ENCODE assay signal across 18 cellular contexts in the genomic region with DNA sequence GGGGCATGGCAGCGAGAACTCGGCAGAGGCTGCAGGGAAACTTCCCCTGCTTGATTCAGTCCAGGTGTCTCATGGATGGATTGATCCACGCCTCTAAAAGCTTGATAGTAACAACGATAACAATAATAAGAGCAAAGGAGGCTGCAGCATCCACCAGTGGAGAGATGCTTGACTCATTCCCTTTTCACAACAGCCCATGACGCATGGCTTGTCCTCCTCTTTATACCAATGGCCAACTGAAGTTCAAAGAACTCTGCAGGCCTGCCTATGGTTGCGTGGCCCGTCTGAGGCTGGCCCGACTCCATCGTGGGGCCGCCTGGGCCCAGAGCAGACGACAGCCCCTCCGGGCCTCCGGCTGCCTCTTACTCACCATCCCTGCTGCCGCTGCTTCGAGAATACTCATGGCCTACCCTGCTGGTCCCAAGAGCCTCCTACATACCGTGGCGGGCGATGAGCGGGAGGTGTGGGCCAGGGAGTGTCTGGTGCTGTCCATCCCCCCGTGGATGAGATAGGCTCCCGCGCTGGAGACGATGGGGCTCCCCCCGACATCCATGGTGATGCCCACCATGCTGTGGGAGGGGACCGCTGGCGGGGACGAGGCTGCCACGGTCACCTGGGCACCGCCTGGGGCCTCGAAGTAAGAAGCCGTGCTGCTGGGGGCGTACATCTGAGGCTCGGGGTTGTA.
DNase-seq lines count a peak whose midpoint lies in the region; ATAC-seq and TF ChIP-seq lines count a peak whose summit lies in the region.
"Had no signal": no experiment of that assay in that cellular context is flagged by ENCODE, and none has a peak within 500 bp of the region (broad histone marks: within the 10 kb centered on the region; RNA-seq: fewer than 3 reads in every experiment).

No MANE protein-coding gene starts in this region.

- CTCF ChIA-PET in activated CD4-positive, alpha-beta memory T cell treated with anti-CD3 and anti-CD28 coated beads for 36 hours (lab: Charles Lee), result interaction anchor here (1.2 to 3.8 kb wide), 2 partner anchors 86 kb away, joined by 3 to 19 read pairs; no protein-coding TSS in a partner anchor

- peak overlapping the region; percentile 77 for H3K27ac Mint-ChIP-seq in activated CD4-positive, alpha-beta memory T cell treated with anti-CD3 and anti-CD28 coated beads for 36 hours
- H3K27ac Mint-ChIP-seq: naive B cell had no signal

- WGBS in testis, 2 donors, result 96% methylated on average over 29 to 33 of the region's 33 CpGs

- peaks cover 18% of the 10 kb centered on the region for H3K4me1 Mint-ChIP-seq in activated CD4-positive, alpha-beta memory T cell treated with anti-CD3 and anti-CD28 coated beads for 36 hours (ENCODE audit: low read depth)

- no peaks in the 10 kb centered on the region for H3K9me3 ChIP-seq in testis
- H3K9me3 ChIP-seq: ascending aorta, Caco-2, left lung had no signal

- DNase-seq in left ventricle myocardium superior (peak; percentile 26), Right ventricle myocardium superior (no peak), germinal center (ENCODE audit: low spot score) (peak; percentile 42), testis (peak; percentile 1), AML-193 (lab: John Stamatoyannopoulos, UW) (no peak), SW480 (ENCODE audit: low spot score) (no peak), SHP77 (lab: John Stamatoyannopoulos, UW) (no peak)
- no peak for DNase-seq in activated CD4-positive, alpha-beta memory T cell treated with anti-CD3 and anti-CD28 coated beads for 36 hours
- DNase-seq: Caco-2, hypothalamus, naive B cell, NCI-H1694 treated with DMSO at 0.1 percent for 48 hours, NCI-H69, SW 1271 had no signal

- intact Hi-C loops in left ventricle myocardium superior (cut with micrococcal nuclease), result no loop called here
- intact Hi-C loops in Right ventricle myocardium superior (cut with DNase I), result loop anchor here (10.0 kb wide), 1 partner anchor 245 kb away; no protein-coding TSS in a partner anchor
- intact Hi-C loops in activated CD4-positive, alpha-beta memory T cell treated with anti-CD3 and anti-CD28 coated beads for 36 hours (cut with micrococcal nuclease), result no loop called here
- intact Hi-C loops in testis (cut with DNase I; ENCODE audit: low total_unique reads), result no loop called here

- ATAC-seq in left ventricle myocardium superior (no peak), Right ventricle myocardium superior (ENCODE audit: poor library complexity) (no peak)
- ATAC-seq: left lung, Panc1 had no signal

- POLR2A ChIA-PET in activated CD4-positive, alpha-beta memory T cell treated with anti-CD3 and anti-CD28 coated beads for 36 hours (lab: Charles Lee), result no interaction called here

- H3K36me3 Mint-ChIP-seq in activated CD4-positive, alpha-beta memory T cell treated with anti-CD3 and anti-CD28 coated beads for 36 hours, result no peaks in the 10 kb centered on the region
- H3K36me3 Mint-ChIP-seq: naive B cell had no signal

- no peak for TF ChIP-seq POLR2A in testis (IDR thresholded peaks at IDR 0.05)

- H3K36me3 ChIP-seq in testis (ENCODE audit: low read depth, missing control alignments), result no peaks in the 10 kb centered on the region

- no peaks in the 10 kb centered on the region for H3K27me3 Mint-ChIP-seq in activated CD4-positive, alpha-beta memory T cell treated with anti-CD3 and anti-CD28 coated beads for 36 hours
- H3K27me3 Mint-ChIP-seq: naive B cell had no signal

- H3K4me1 ChIP-seq in testis, result no peaks in the 10 kb centered on the region
- H3K4me1 ChIP-seq: ascending aorta, Caco-2, left lung had no signal

- no peak overlapping the region for H3K4me3 Mint-ChIP-seq in activated CD4-positive, alpha-beta memory T cell treated with anti-CD3 and anti-CD28 coated beads for 36 hours

- no peak for TF ChIP-seq CTCF in testis (IDR thresholded peaks at IDR 0.05)

- no peaks in the 10 kb centered on the region for H3K9me3 Mint-ChIP-seq in activated CD4-positive, alpha-beta memory T cell treated with anti-CD3 and anti-CD28 coated beads for 36 hours
- H3K9me3 Mint-ChIP-seq: naive B cell had no signal

- H3K27ac ChIP-seq in testis, result no peak overlapping the region
- H3K27ac ChIP-seq: ascending aorta, dorsolateral prefrontal cortex, left lung had no signal

- H3K27me3 ChIP-seq in testis, result no peaks in the 10 kb centered on the region
- H3K27me3 ChIP-seq: ascending aorta, dorsolateral prefrontal cortex, left lung had no signal

- H3K4me3 ChIP-seq in testis, result no peak overlapping the region
- H3K4me3 ChIP-seq: ascending aorta, dorsolateral prefrontal cortex, left lung had no signal

Comparison
In these comparisons a context has a peak if more than half of its experiments do, and no peak if none do; other contexts are left out.
1. DNase-seq: peak in left ventricle myocardium superior (single experiment), germinal center (single experiment) and testis (single experiment); none in Right ventricle myocardium superior (single experiment), activated CD4-positive, alpha-beta memory T cell treated with anti-CD3 and anti-CD28 coated beads for 36 hours (single experiment), AML-193 (0 of 2), SW480 (single experiment) and SHP77 (0 of 2).